Comparison of ENCODE assay signal across 19 cellular contexts in the genomic region with DNA sequence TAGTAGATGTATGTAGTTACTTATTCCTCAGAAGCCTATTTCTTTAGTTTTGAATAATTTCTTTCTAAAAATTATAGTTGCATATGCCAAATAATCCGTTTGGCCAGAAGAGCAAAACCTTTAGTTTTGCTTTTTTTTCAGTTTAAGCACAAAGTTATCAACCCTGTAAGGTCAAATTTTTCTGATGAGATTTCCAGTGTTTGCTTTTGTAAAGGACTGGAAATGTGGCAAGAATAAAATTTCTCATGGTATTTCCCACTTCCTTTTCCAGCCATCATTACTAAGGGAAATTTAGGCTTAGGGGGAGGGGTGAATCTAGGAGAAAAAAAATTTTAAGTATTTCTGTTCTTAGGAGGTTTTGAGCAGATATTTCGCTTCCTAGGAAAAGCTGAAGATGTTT. TPM values are rescaled to one million over a fixed set of nuclear protein-coding genes. Genes with fewer than 3 reads are reported as not detected.
DNase-seq lines count a peak whose midpoint lies in the region; ATAC-seq, FAIRE-seq and TF ChIP-seq lines count a peak whose summit lies in the region.
"Had no signal": no experiment of that assay in that cellular context is flagged by ENCODE, and none has a peak within 500 bp of the region (broad histone marks: within the 10 kb centered on the region; RNA-seq: fewer than 3 reads in every experiment).

No MANE protein-coding gene starts in this region.

- peak overlapping the region; percentile 79 for H3K4me3 Mint-ChIP-seq in astrocyte (ENCODE audit: unreplicated experiment)
- H3K4me3 Mint-ChIP-seq in activated T-cell treated with anti-CD3 and anti-CD28 coated beads, Interleukin-2, amount 50 U/mL, for 72 hours: no peak overlapping the region
- H3K4me3 Mint-ChIP-seq: activated naive CD8-positive, alpha-beta T cell treated with anti-CD3 and anti-CD28 coated beads for 36 hours; endodermal cell; nephron progenitor cell had no signal

- peak overlapping the region; percentile 59 for H3K9ac ChIP-seq in astrocyte (ENCODE audit: low read length)
- no peak overlapping the region for H3K9ac ChIP-seq in skeletal muscle satellite cell (ENCODE audit: low read depth, low read length)

- H3K27ac Mint-ChIP-seq in astrocyte (ENCODE audit: unreplicated experiment): peak overlapping the region; percentile 58
- no peak overlapping the region for H3K27ac Mint-ChIP-seq in activated T-cell treated with anti-CD3 and anti-CD28 coated beads, Interleukin-2, amount 50 U/mL, for 72 hours
- H3K27ac Mint-ChIP-seq: activated naive CD8-positive, alpha-beta T cell treated with anti-CD3 and anti-CD28 coated beads for 36 hours; endodermal cell; nephron progenitor cell had no signal

- H3K36me3 ChIP-seq in astrocyte (ENCODE audit: insufficient read depth, low read length): peaks cover 51% of the 10 kb centered on the region
- H3K36me3 ChIP-seq in skeletal muscle satellite cell (ENCODE audit: insufficient read depth, low read length): peaks cover 30% of the 10 kb centered on the region
- H3K36me3 ChIP-seq: lower lobe of right lung had no signal

- no peak for FAIRE-seq in astrocyte (lab: Jason Lieb, UNC)
- FAIRE-seq: HepG2 had no signal

- H3K4me2 ChIP-seq in astrocyte (ENCODE audit: low read length): peak overlapping the region; percentile 96
- peak overlapping the region; percentile 22 for H3K4me2 ChIP-seq in skeletal muscle satellite cell (ENCODE audit: low read length)

- H3K4me1 ChIP-seq in astrocyte (ENCODE audit: insufficient read depth, low read length) (peaks cover 73% of the 10 kb centered on the region), skeletal muscle satellite cell (ENCODE audit: control insufficient read depth, insufficient read depth, low read length) (peaks cover 33% of the 10 kb centered on the region)

- peaks cover 18% of the 10 kb centered on the region for H3K36me3 Mint-ChIP-seq in astrocyte (ENCODE audit: low read depth, unreplicated experiment)
- H3K36me3 Mint-ChIP-seq in activated T-cell treated with anti-CD3 and anti-CD28 coated beads, Interleukin-2, amount 50 U/mL, for 72 hours (ENCODE audit: insufficient read depth in 2 of 2): no peaks in the 10 kb centered on the region
- H3K36me3 Mint-ChIP-seq: activated naive CD8-positive, alpha-beta T cell treated with anti-CD3 and anti-CD28 coated beads for 36 hours had no signal

- peaks cover 2% of the 10 kb centered on the region for H3K9me3 Mint-ChIP-seq in astrocyte (ENCODE audit: unreplicated experiment)
- H3K9me3 Mint-ChIP-seq in activated T-cell treated with anti-CD3 and anti-CD28 coated beads, Interleukin-2, amount 50 U/mL, for 72 hours: no peaks in the 10 kb centered on the region
- H3K9me3 Mint-ChIP-seq: activated naive CD8-positive, alpha-beta T cell treated with anti-CD3 and anti-CD28 coated beads for 36 hours; endodermal cell had no signal

- no peak overlapping the region for H2AFZ ChIP-seq in astrocyte (ENCODE audit: low read depth, low read length)

- H3K9me3 ChIP-seq in astrocyte (ENCODE audit: insufficient read depth, low read depth, low read length) (no peaks in the 10 kb centered on the region), skeletal muscle satellite cell (replicated peaks; ENCODE audit: low read length) (no peaks in the 10 kb centered on the region)
- H3K9me3 ChIP-seq: Caco-2, lower lobe of right lung had no signal

- H3K27me3 Mint-ChIP-seq in astrocyte (ENCODE audit: low read depth, unreplicated experiment): no peaks in the 10 kb centered on the region
- H3K27me3 Mint-ChIP-seq in activated T-cell treated with anti-CD3 and anti-CD28 coated beads, Interleukin-2, amount 50 U/mL, for 72 hours (ENCODE audit: low read depth): no peaks in the 10 kb centered on the region
- H3K27me3 Mint-ChIP-seq: activated naive CD8-positive, alpha-beta T cell treated with anti-CD3 and anti-CD28 coated beads for 36 hours had no signal

- DNase-seq in EL (peak; percentile 29), astrocyte (ENCODE audit: low read depth) (no peak), iris pigment epithelial cell (ENCODE audit: low read depth) (peak; percentile 38), COR-L47 (lab: John Stamatoyannopoulos, UW) (no peak), COLO668 (lab: John Stamatoyannopoulos, UW; ENCODE audit: unreplicated experiment) (no peak)
- DNase-seq in activated T-cell treated with anti-CD3 and anti-CD28 coated beads, Interleukin-2, amount 50 U/mL, for 72 hours: no peak
- DNase-seq: activated CD4-positive, alpha-beta T cell treated with anti-CD3 and anti-CD28 coated beads, Interleukin-2, amount 50 U/mL, for 48 hours; activated naive CD8-positive, alpha-beta T cell treated with anti-CD3 and anti-CD28 coated beads for 36 hours; activated T-cell treated with anti-CD3 and anti-CD28 coated beads, Interleukin-2, amount 50 U/mL, for 48 hours; Caco-2; endodermal cell; lower lobe of right lung; nephron progenitor cell; RPMI8226; stimulated activated CD4-positive, alpha-beta T cell treated with anti-CD3 and anti-CD28 coated beads, Interleukin-1b, Interleukin-23, amount 100 ng/mL, for 48 hours had no signal

- peak overlapping the region; percentile 15 for H3K27ac ChIP-seq in astrocyte (ENCODE audit: low read depth, low read length)
- H3K27ac ChIP-seq: lower lobe of right lung, VCaP had no signal

- H3K4me3 ChIP-seq in astrocyte (ENCODE audit: insufficient read depth, low read depth, low read length) (peak overlapping the region; percentile 24), skeletal muscle satellite cell (ENCODE audit: low read length) (no peak overlapping the region)
- H3K4me3 ChIP-seq: lower lobe of right lung had no signal

- peaks cover 46% of the 10 kb centered on the region for H3K4me1 Mint-ChIP-seq in astrocyte (ENCODE audit: low read depth, unreplicated experiment)
- H3K4me1 Mint-ChIP-seq in activated T-cell treated with anti-CD3 and anti-CD28 coated beads, Interleukin-2, amount 50 U/mL, for 72 hours (ENCODE audit: low read depth): no peaks in the 10 kb centered on the region

- peaks cover 99% of the 10 kb centered on the region for H4K20me1 ChIP-seq in astrocyte (ENCODE audit: insufficient read depth, low read length)

- peaks cover 100% of the 10 kb centered on the region for H3K79me2 ChIP-seq in astrocyte (ENCODE audit: insufficient read depth, low read length)

- TF ChIP-seq CTCF in astrocyte (IDR thresholded peaks at IDR 0.05; ENCODE audit: insufficient read depth, low read depth, low read length): no peak

- ATAC-seq in activated T-cell treated with anti-CD3 and anti-CD28 coated beads, Interleukin-2, amount 50 U/mL, for 72 hours (replicated peaks in 1 of 2): no peak
- ATAC-seq in esophagus mucosa: no peak
- ATAC-seq: HepG2, lower lobe of right lung had no signal

- H3K27me3 ChIP-seq in astrocyte (ENCODE audit: insufficient read depth, low read length) (no peaks in the 10 kb centered on the region), skeletal muscle satellite cell (ENCODE audit: control insufficient read depth, insufficient read depth, low read length) (no peaks in the 10 kb centered on the region)

RNA-seq across cellular contexts. Expression of a gene that starts 7.6 kb away (rescaled TPM):
- total RNA-seq in astrocyte (1,834 and 1,872 TPM in 2 replicates), esophagus mucosa (46.1 TPM)
- total RNA-seq in skeletal muscle satellite cell (2012; rRNA removed): 101 and 103 TPM in 2 replicates
- total RNA-seq in activated T-cell treated with anti-CD3 and anti-CD28 coated beads, Interleukin-2, amount 50 U/mL, for 72 hours: 10 to 100 TPM; 10.8 to 20.0 TPM

Comparison
In these comparisons a context has a peak if more than half of its experiments do, and no peak if none do; other contexts are left out.
1. DNase-seq: peak in EL (single experiment) and iris pigment epithelial cell (single experiment); none in astrocyte (single experiment), activated T-cell treated with anti-CD3 and anti-CD28 coated beads, Interleukin-2, amount 50 U/mL, for 72 hours (0 of 2), COR-L47 (single experiment) and COLO668 (single experiment).
2. RNA of a gene that starts 7.6 kb away (total RNA-seq): 1,834 to 1,872 TPM in astrocyte; 46.1 TPM in esophagus mucosa (single experiment) and 10.8 to 20.0 TPM in activated T-cell treated with anti-CD3 and anti-CD28 coated beads, Interleukin-2, amount 50 U/mL, for 72 hours; every median in the first group is over 10 times any median in the second.